ENCODE assay signal across 8 cellular contexts in genomic region chr6:166950892-166951669, GRCh38. TPM values are rescaled to one million over a fixed set of nuclear protein-coding genes. Genes with fewer than 3 reads are reported as not detected.
A peak's percentile ranks its signal among the peaks of the same experiment; 100 is the strongest.
DNase-seq lines count a peak whose midpoint lies in the region; ATAC-seq, FAIRE-seq and TF ChIP-seq lines count a peak whose summit lies in the region.
"Not testable (repeated sequence)": the region's sequence is repeated elsewhere in the genome, so short reads cannot be mapped to it uniquely, and the experiment has no call there.

No MANE protein-coding gene starts in this region.

- peaks cover 0 to 46% (median 18%) of the 10 kb centered on the region in 5 donors for H3K36me3 Mint-ChIP-seq in naive thymus-derived CD4-positive, alpha-beta T cell

- H3K14ac ChIP-seq in IMR-90 (replicated peaks; ENCODE audit: low read depth, low read length), result not testable (repeated sequence)

- not testable (repeated sequence) for H2AK9ac ChIP-seq in IMR-90 (replicated peaks; ENCODE audit: low read depth, low read length, poor library complexity)

- not testable (repeated sequence) for H3K4ac ChIP-seq in IMR-90 (ENCODE audit: low read depth, low read length)

- DNase-seq in IMR-90, result peak; percentile 35
- peak; percentile 63 for DNase-seq in Panc1 (ENCODE audit: low read depth, low spot score)
- peak; percentile 67 for DNase-seq in activated T-cell treated with anti-CD3 and anti-CD28 coated beads, Interleukin-2, amount 50 U/mL, for 1 hour
- peak; percentile 36 to 78 (median 63) for DNase-seq in naive thymus-derived CD4-positive, alpha-beta T cell
- peak; percentile 79 for DNase-seq in stimulated activated naive CD8-positive, alpha-beta T cell treated with anti-CD3 and anti-CD28 coated beads, Interleukin-15, Interleukin-2, amounts not matched to agents 100 U/mL and 50 U/mL, for 24 hours

- peak; percentile 37; the same call in 1 of the 2 replicates for TF ChIP-seq RAD21 in IMR-90 (IDR thresholded peaks at IDR 0.05; ENCODE audit: low read length)

- H4K8ac ChIP-seq in IMR-90 (ENCODE audit: low read depth in 2 of 2, low read length in 2 of 2), result not testable (repeated sequence)

- H3K9me1 ChIP-seq in IMR-90 (ENCODE audit: insufficient read depth, low read length), result not testable (repeated sequence)

- not testable (repeated sequence) for H3K4me3 ChIP-seq in IMR-90 (ENCODE audit: insufficient read depth, low read depth, low read length)
- H3K4me3 ChIP-seq in Panc1 (ENCODE audit: low read depth in 2 of 2, low read length in 2 of 2), result peak overlapping the region in 1 of 2 experiments; percentile 40; a peak in 2 of 4 replicates
- peak overlapping the region; percentile 45 for H3K4me3 ChIP-seq in naive thymus-derived CD4-positive, alpha-beta T cell (ENCODE audit: low read length)

- peak overlapping the region; percentile 51 to 95 (median 84) for H3K4me3 Mint-ChIP-seq in naive thymus-derived CD4-positive, alpha-beta T cell

- ATAC-seq in GM21786 (IDR thresholded peaks at IDR 0.05; ENCODE audit: unreplicated experiment) (peak; percentile 93), Panc1 (peak; percentile 85), esophagus mucosa (peak; percentile 53)
- not testable (repeated sequence) for ATAC-seq in IMR-90 (ENCODE audit: low read depth)
- ATAC-seq in naive thymus-derived CD4-positive, alpha-beta T cell, result peak; percentile 74
- ATAC-seq in stimulated activated naive CD8-positive, alpha-beta T cell treated with anti-CD3 and anti-CD28 coated beads, Interleukin-15, Interleukin-2, amounts not matched to agents 100 U/mL and 50 U/mL, for 24 hours, result peak; percentile 94

- H2BK20ac ChIP-seq in IMR-90 (ENCODE audit: low read depth, low read length), result not testable (repeated sequence)

- not testable (repeated sequence) for H3K9me3 ChIP-seq in IMR-90 (ENCODE audit: control insufficient read depth, insufficient read depth, low read length); Panc1 (ENCODE audit: control insufficient read depth, insufficient read depth, low read depth, low read length); naive thymus-derived CD4-positive, alpha-beta T cell (ENCODE audit: control insufficient read depth in 2 of 3, low read length in 3 of 3)

- not testable (repeated sequence) for H3K79me1 ChIP-seq in IMR-90 (ENCODE audit: low read depth in 1 of 2, low read length in 2 of 2)

- peak; percentile 42 for TF ChIP-seq CTCF in IMR-90 (conservative IDR thresholded peaks at IDR 0.05; ENCODE audit: low read depth, low read length)
- TF ChIP-seq CTCF in Panc1 (IDR thresholded peaks at IDR 0.05), result peak; percentile 95

- not testable (repeated sequence) for H3K27ac ChIP-seq in IMR-90 (ENCODE audit: insufficient read depth, low read length); Panc1 (ENCODE audit: low read length)
- peak overlapping the region; percentile 92 for H3K27ac ChIP-seq in naive thymus-derived CD4-positive, alpha-beta T cell (ENCODE audit: low read depth, low read length)

- dilution Hi-C loops in IMR-90 (cut with HindIII; ENCODE audit: low sequenced_read_pairs, unreplicated experiment), result not testable (repeated sequence)

- BruUV-seq in IMR-90 (replicated peaks; lab: Mats Ljungman, UMichigan); Panc1 (replicated peaks; lab: Mats Ljungman, UMichigan): not testable (repeated sequence)

- WGBS in IMR-90 (ENCODE audit: extremely low coverage in 2 of 2, insufficient read length in 1 of 2), 2 experiments, result 93% methylated on average over 3 of the region's 17 CpGs; no CpG with 5 or more reads in 1 of the 2 experiments

- H3K27ac Mint-ChIP-seq in naive thymus-derived CD4-positive, alpha-beta T cell, result peak overlapping the region; percentile 91 to 99 (median 98)

- H3K9ac ChIP-seq in IMR-90 (ENCODE audit: low read depth, low read length), result not testable (repeated sequence)

- not testable (repeated sequence) for H3K4me1 ChIP-seq in IMR-90 (ENCODE audit: control insufficient read depth, insufficient read depth, low read length); Panc1 (ENCODE audit: control insufficient read depth, insufficient read depth, low read length)
- peaks cover 28 to 63% of the 10 kb centered on the region in 2 donors for H3K4me1 ChIP-seq in naive thymus-derived CD4-positive, alpha-beta T cell (ENCODE audit: control insufficient read depth in 2 of 2, insufficient read depth in 2 of 2, low read length in 2 of 2)

- not testable (repeated sequence) for TF ChIP-seq POLR2A in IMR-90 (IDR thresholded peaks at IDR 0.05; ENCODE audit: low read depth, low read length)

- not testable (repeated sequence) for H3K4me2 ChIP-seq in IMR-90 (ENCODE audit: low read depth, low read length)

- POLR2A ChIA-PET in IMR-90 (lab: Charles Lee; ENCODE audit: unreplicated experiment); Panc1 (lab: Charles Lee): not testable (repeated sequence)
- POLR2A ChIA-PET in naive thymus-derived CD4-positive, alpha-beta T cell (lab: Charles Lee), result interaction anchor here (0.6 to 16.2 kb wide), 7 partner anchors 9 to 324 kb away, joined by 3 to 245 read pairs (median 18); partner anchors contain the start of gene RPS6KA2

- H2AK5ac ChIP-seq in IMR-90 (ENCODE audit: low read depth, low read length), result not testable (repeated sequence)

- in situ Hi-C loops in IMR-90 (cut with MboI; ENCODE audit: low sequenced_read_pairs); Panc1 (cut with HindIII; ENCODE audit: low pct_unique_long_range_greater_than_20kb, low sequenced_read_pairs): not testable (repeated sequence)

- H3K27me3 ChIP-seq in IMR-90 (ENCODE audit: control insufficient read depth, insufficient read depth, low read length); Panc1 (ENCODE audit: control insufficient read depth, insufficient read depth, low read length); naive thymus-derived CD4-positive, alpha-beta T cell (ENCODE audit: control insufficient read depth in 2 of 2, insufficient read depth in 2 of 2, low read length in 2 of 2): not testable (repeated sequence)

- not testable (repeated sequence) for H2BK15ac ChIP-seq in IMR-90 (ENCODE audit: low read depth, low read length)

- not testable (repeated sequence) for H3K18ac ChIP-seq in IMR-90 (ENCODE audit: low read depth, low read length)

- not testable (repeated sequence) for H3K9me3 Mint-ChIP-seq in naive thymus-derived CD4-positive, alpha-beta T cell

- H4K20me1 ChIP-seq in IMR-90 (ENCODE audit: insufficient read depth, low read length), result not testable (repeated sequence)

- H3K23ac ChIP-seq in IMR-90 (ENCODE audit: low read depth, low read length), result not testable (repeated sequence)

- H3K27me3 Mint-ChIP-seq in naive thymus-derived CD4-positive, alpha-beta T cell, result not testable (repeated sequence)

- H3K36me3 ChIP-seq in IMR-90 (ENCODE audit: control insufficient read depth, insufficient read depth, low read length); Panc1 (ENCODE audit: control insufficient read depth, insufficient read depth, low read length): not testable (repeated sequence)
- H3K36me3 ChIP-seq in naive thymus-derived CD4-positive, alpha-beta T cell (ENCODE audit: control insufficient read depth in 2 of 3, insufficient read depth in 3 of 3, low read length in 3 of 3), result peaks cover 13 to 32% (median 19%) of the 10 kb centered on the region in 3 experiments

- intact Hi-C loops in IMR-90 (cut with micrococcal nuclease), result loop anchor here (1.0 kb wide), 1 partner anchor 165 kb away; no protein-coding TSS in a partner anchor
- intact Hi-C loops in Panc1 (cut with micrococcal nuclease; ENCODE audit: unreplicated experiment), result loop anchor here (1.0 kb wide), 1 partner anchor 165 kb away; no protein-coding TSS in a partner anchor
- intact Hi-C loops in naive thymus-derived CD4-positive, alpha-beta T cell (cut with micrococcal nuclease), result loop anchor here (1.0 to 10.0 kb wide), 12 partner anchors 8 to 876 kb away; partner anchors contain the start of genes AFDN (in 1 of the 2) and CEP43 (in 1 of the 2)

- peaks cover 42 to 68% (median 64%) of the 10 kb centered on the region in 7 donors for H3K4me1 Mint-ChIP-seq in naive thymus-derived CD4-positive, alpha-beta T cell

- H4K91ac ChIP-seq in IMR-90 (ENCODE audit: insufficient read depth, low read depth, low read length), result not testable (repeated sequence)

- not testable (repeated sequence) for H2BK120ac ChIP-seq in IMR-90 (ENCODE audit: low read depth, low read length)

- CTCF ChIA-PET in IMR-90 (lab: Yijun Ruan, JAX), result interaction anchor here (0.6 to 0.8 kb wide), 2 partner anchors 9 to 1298 kb away, joined by 3 to 4 read pairs; no protein-coding TSS in a partner anchor
- CTCF ChIA-PET in Panc1 (lab: Charles Lee), result interaction anchor here (0.6 to 2.3 kb wide), 3 partner anchors 20 to 178 kb away, joined by 4 to 13 read pairs (median 8); no protein-coding TSS in a partner anchor
- CTCF ChIA-PET in naive thymus-derived CD4-positive, alpha-beta T cell (lab: Charles Lee), result interaction anchor here (1.1 to 4.8 kb wide), 5 partner anchors 12 to 164 kb away, joined by 3 to 47 read pairs (median 4); no protein-coding TSS in a partner anchor

- not testable (repeated sequence) for H3K56ac ChIP-seq in IMR-90 (ENCODE audit: extremely low read depth, insufficient read depth, low read length)

- peak; percentile 58 for FAIRE-seq in G401.6 (lab: Jason Lieb, UNC)

- H2BK5ac ChIP-seq in IMR-90 (ENCODE audit: low read depth, low read length, poor library complexity, severe bottlenecking), result not testable (repeated sequence)

- H4K5ac ChIP-seq in IMR-90 (ENCODE audit: low read depth, low read length), result not testable (repeated sequence)

- peak overlapping the region; percentile 12 for H2AFZ ChIP-seq in IMR-90 (replicated peaks; ENCODE audit: low read length, poor library complexity)

TF ChIP-seq in IMR-90, 13 proteins besides CTCF, POLR2A, EP300 and RAD21:
- peak; percentile 23; the same call in 1 of the 2 replicates for TF ChIP-seq SMC3 (IDR thresholded peaks at IDR 0.05; ENCODE audit: low read depth, low read length)
TF ChIP-seq in IMR-90: peak in this region for 1; not testable (repeated sequence) for 12.

RNA-seq across cellular contexts. Expression of gene RNASET2, which starts 5.3 kb away (rescaled TPM):
- total RNA-seq in IMR-90 (2012; rRNA removed) (13.6 and 14.2 TPM in 2 replicates), Panc1 (2021; ENCODE audit: unreplicated experiment) (9.7 TPM), esophagus mucosa (23.6 TPM)
- 23.6 and 24.9 TPM in 2 replicates for polyA plus RNA-seq in IMR-90 (2012; rRNA removed)
- polyA plus RNA-seq in IMR-90 (2012; cell fraction: cytosol; rRNA removed), result 40.7 and 68.7 TPM in 2 replicates
- polyA plus RNA-seq in IMR-90 (2012; cell fraction: nucleus; rRNA removed; ENCODE audit: low replicate concordance), result 19.1 and 27.8 TPM in 2 replicates
- polyA plus RNA-seq in Panc1 (2012; ENCODE audit: insufficient read length), result 13.5 TPM
- 100 to 1,000 TPM; 147 to 332 (median 264) TPM for total RNA-seq in naive thymus-derived CD4-positive, alpha-beta T cell
- polyA plus RNA-seq in naive thymus-derived CD4-positive, alpha-beta T cell, result 100 to 1,000 TPM; 521 to 683 TPM

RNA-seq across cellular contexts. Expression of gene CEP43, which starts 48.1 kb away (rescaled TPM):
- total RNA-seq in IMR-90 (2012; rRNA removed) (8.6 and 19.4 TPM in 2 replicates), Panc1 (2021; ENCODE audit: unreplicated experiment) (35.4 TPM), esophagus mucosa (10.8 TPM)
- 8.5 and 10.7 TPM in 2 replicates for polyA plus RNA-seq in IMR-90 (2012; rRNA removed)
- 1.1 and 2.3 TPM in 2 replicates for polyA plus RNA-seq in IMR-90 (2012; cell fraction: cytosol; rRNA removed)
- 3.3 and 16.3 TPM in 2 replicates for polyA plus RNA-seq in IMR-90 (2012; cell fraction: nucleus; rRNA removed; ENCODE audit: low replicate concordance)
- polyA plus RNA-seq in Panc1 (2012; ENCODE audit: insufficient read length), result 15.2 TPM
- total RNA-seq in naive thymus-derived CD4-positive, alpha-beta T cell, result 10 to 100 TPM; 11.5 to 17.6 (median 15.5) TPM
- 1 to 10 TPM; 3.3 to 3.8 TPM for polyA plus RNA-seq in naive thymus-derived CD4-positive, alpha-beta T cell
